ENCODE assay signal across 8 cellular contexts in the genomic region with DNA sequence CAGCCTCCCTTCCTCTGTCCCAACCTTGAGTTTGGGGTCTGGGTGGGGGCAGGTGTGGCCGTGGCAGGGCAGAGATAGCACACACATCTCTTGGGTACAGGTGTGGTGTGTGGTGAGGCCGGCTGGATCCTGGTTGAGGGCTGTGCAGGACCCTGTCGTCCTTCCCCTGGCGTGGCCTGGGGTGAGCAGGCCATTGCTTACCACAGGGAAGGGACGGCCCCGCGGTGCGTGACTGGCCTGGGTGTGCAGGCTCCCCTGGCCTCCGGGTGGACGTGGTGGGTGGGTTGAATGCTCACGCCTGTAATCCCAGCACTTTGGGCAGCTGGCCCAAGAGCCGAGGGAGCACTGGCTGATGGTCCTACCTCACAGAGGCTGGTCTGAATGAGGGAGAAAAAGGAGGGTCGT.
A peak's percentile ranks its signal among the peaks of the same experiment; 100 is the strongest.
DNase-seq lines count a peak whose midpoint lies in the region; ATAC-seq and TF ChIP-seq lines count a peak whose summit lies in the region.

No MANE protein-coding gene starts in this region.

- no peaks in the 10 kb centered on the region for H3K36me3 ChIP-seq in HEK293 (ENCODE audit: control insufficient read depth in 2 of 2, insufficient read depth in 1 of 2, low read length in 2 of 2)

- no peaks in the 10 kb centered on the region for H3K9me3 ChIP-seq in HEK293 (ENCODE audit: control insufficient read depth, insufficient read depth, low read depth, low read length)

- H3K4me3 Mint-ChIP-seq in activated naive CD8-positive, alpha-beta T cell: peak overlapping the region; percentile 85
- peak overlapping the region; percentile 77 for H3K4me3 Mint-ChIP-seq in stimulated activated memory B cell treated with anti-CD40 and anti-IgM and Interleukin-4, amounts not matched to agents 10 μg/mL and 1 μg/mL and 100 μg/mL, for 72 hours

- H3K9me3 Mint-ChIP-seq in activated naive CD8-positive, alpha-beta T cell (ENCODE audit: low read depth): no peaks in the 10 kb centered on the region
- no peaks in the 10 kb centered on the region for H3K9me3 Mint-ChIP-seq in stimulated activated memory B cell treated with anti-CD40 and anti-IgM and Interleukin-4, amounts not matched to agents 10 μg/mL and 1 μg/mL and 100 μg/mL, for 72 hours

- H3K27me3 Mint-ChIP-seq in activated naive CD8-positive, alpha-beta T cell: no peaks in the 10 kb centered on the region
- no peaks in the 10 kb centered on the region for H3K27me3 Mint-ChIP-seq in stimulated activated memory B cell treated with anti-CD40 and anti-IgM and Interleukin-4, amounts not matched to agents 10 μg/mL and 1 μg/mL and 100 μg/mL, for 72 hours

- POLR2A ChIA-PET in HEK293 (lab: Yijun Ruan, JAX): interaction anchor here (0.6 to 1.3 kb wide), 2 partner anchors 9 to 16 kb away, joined by 4 to 8 read pairs; partner anchors contain the start of gene ZMYND19

- H3K27ac ChIP-seq in HEK293 (ENCODE audit: extremely low read depth, low read depth, low read length): no peak overlapping the region

- TF ChIP-seq CTCF in HEK293 (tag by site-specific recombination; IDR thresholded peaks at IDR 0.05): no peak

- no peaks in the 10 kb centered on the region for H3K36me3 Mint-ChIP-seq in activated naive CD8-positive, alpha-beta T cell
- H3K36me3 Mint-ChIP-seq in stimulated activated memory B cell treated with anti-CD40 and anti-IgM and Interleukin-4, amounts not matched to agents 10 μg/mL and 1 μg/mL and 100 μg/mL, for 72 hours: no peaks in the 10 kb centered on the region

- ATAC-seq in stimulated activated memory B cell treated with anti-CD40 and anti-IgM and Interleukin-4, amounts not matched to agents 10 μg/mL and 1 μg/mL and 100 μg/mL, for 72 hours: no peak
- ATAC-seq in HG03565 (IDR thresholded peaks at IDR 0.05; ENCODE audit: unreplicated experiment) (no peak), HG02870 (IDR thresholded peaks at IDR 0.05; ENCODE audit: unreplicated experiment) (no peak)

- peak overlapping the region; percentile 58 for H3K27ac Mint-ChIP-seq in activated naive CD8-positive, alpha-beta T cell
- H3K27ac Mint-ChIP-seq in stimulated activated memory B cell treated with anti-CD40 and anti-IgM and Interleukin-4, amounts not matched to agents 10 μg/mL and 1 μg/mL and 100 μg/mL, for 72 hours: peak overlapping the region; percentile 53

- DNase-seq in iPS-NIHi11 (ENCODE audit: low spot score) (peak; percentile 4), kidney glomerular epithelial cell (lab: John Stamatoyannopoulos, UW) (no peak), NCI-H2081 (lab: John Stamatoyannopoulos, UW) (no peak)

- peak overlapping the region; percentile 66 for H3K4me3 ChIP-seq in HEK293 (ENCODE audit: low read depth, low read length)

- H3K4me1 Mint-ChIP-seq in activated naive CD8-positive, alpha-beta T cell (ENCODE audit: low read depth): peaks cover 24% of the 10 kb centered on the region
- H3K4me1 Mint-ChIP-seq in stimulated activated memory B cell treated with anti-CD40 and anti-IgM and Interleukin-4, amounts not matched to agents 10 μg/mL and 1 μg/mL and 100 μg/mL, for 72 hours: peaks cover 40% of the 10 kb centered on the region

- no peaks in the 10 kb centered on the region; the same call in 1 of the 2 replicates for H3K4me1 ChIP-seq in HEK293 (ENCODE audit: control insufficient read depth, insufficient read depth, low read length)

- CTCF ChIA-PET in HEK293 (lab: Yijun Ruan, JAX): interaction anchor here (0.6 to 1.3 kb wide), 3 partner anchors 10 to 312 kb away, joined by 3 read pairs; no protein-coding TSS in a partner anchor

TF ChIP-seq in HEK293, 187 proteins besides CTCF, POLR2A, EP300 and RAD21:
- TF ChIP-seq ZNF404 (tag by site-specific recombination; IDR thresholded peaks at IDR 0.05): no peak
- peak; percentile 31; the same call in 1 of the 2 replicates for TF ChIP-seq KLF17 (tag by site-specific recombination; IDR thresholded peaks at IDR 0.05)
- TF ChIP-seq, protein P1, sequence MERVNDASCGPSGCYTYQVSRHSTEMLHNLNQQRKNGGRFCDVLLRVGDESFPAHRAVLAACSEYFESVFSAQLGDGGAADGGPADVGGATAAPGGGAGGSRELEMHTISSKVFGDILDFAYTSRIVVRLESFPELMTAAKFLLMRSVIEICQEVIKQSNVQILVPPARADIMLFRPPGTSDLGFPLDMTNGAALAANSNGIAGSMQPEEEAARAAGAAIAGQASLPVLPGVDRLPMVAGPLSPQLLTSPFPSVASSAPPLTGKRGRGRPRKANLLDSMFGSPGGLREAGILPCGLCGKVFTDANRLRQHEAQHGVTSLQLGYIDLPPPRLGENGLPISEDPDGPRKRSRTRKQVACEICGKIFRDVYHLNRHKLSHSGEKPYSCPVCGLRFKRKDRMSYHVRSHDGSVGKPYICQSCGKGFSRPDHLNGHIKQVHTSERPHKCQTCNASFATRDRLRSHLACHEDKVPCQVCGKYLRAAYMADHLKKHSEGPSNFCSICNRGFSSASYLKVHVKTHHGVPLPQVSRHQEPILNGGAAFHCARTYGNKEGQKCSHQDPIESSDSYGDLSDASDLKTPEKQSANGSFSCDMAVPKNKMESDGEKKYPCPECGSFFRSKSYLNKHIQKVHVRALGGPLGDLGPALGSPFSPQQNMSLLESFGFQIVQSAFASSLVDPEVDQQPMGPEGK (tag by site-specific recombination; IDR thresholded peaks at IDR 0.05): peak; percentile 5; the same call in 1 of the 2 replicates
- no peak for TF ChIP-seq ZNF354C (tag by site-specific recombination; IDR thresholded peaks at IDR 0.05; ENCODE audit: borderline replicate concordance, low read depth)
TF ChIP-seq in HEK293: peak in this region for 2.
